Comparison of ENCODE assay signal across 27 cellular contexts in genomic region chr20:2816030-2816582, GRCh38. TPM values are rescaled to one million over a fixed set of nuclear protein-coding genes. Genes with fewer than 3 reads are reported as not detected.
A peak's percentile ranks its signal among the peaks of the same experiment; 100 is the strongest.
DNase-seq lines count a peak whose midpoint lies in the region; ATAC-seq, FAIRE-seq and TF ChIP-seq lines count a peak whose summit lies in the region.
"Had no signal": no experiment of that assay in that cellular context is flagged by ENCODE, and none has a peak within 500 bp of the region (broad histone marks: within the 10 kb centered on the region; RNA-seq: fewer than 3 reads in every experiment).

TMEM239 (plus strand) TSS chr20:2816364; CDS start chr20:2816555, 191 bp downstream.

- no peak for TF ChIP-seq EP300 in A549 (IDR thresholded peaks at IDR 0.05)

- no peaks in the 10 kb centered on the region for H3K36me3 Mint-ChIP-seq in CD4-positive, CD25-positive, alpha-beta regulatory T cell
- peaks cover 14% of the 10 kb centered on the region for H3K36me3 Mint-ChIP-seq in nephron progenitor cell (ENCODE audit: low read depth)
- H3K36me3 Mint-ChIP-seq: IgD-negative memory B cell had no signal

- peaks cover 22% of the 10 kb centered on the region for H3K9me3 ChIP-seq in A549
- peaks cover 0 to 9% of the 10 kb centered on the region in 2 experiments for H3K9me3 ChIP-seq in CD4-positive, CD25-positive, alpha-beta regulatory T cell (ENCODE audit: control insufficient read depth in 2 of 2, low read length in 2 of 2)
- peaks cover 6% of the 10 kb centered on the region for H3K9me3 ChIP-seq in lower lobe of right lung
- H3K9me3 ChIP-seq: suprapubic skin had no signal

- TF ChIP-seq POLR2A in A549 (IDR thresholded peaks at IDR 0.05; ENCODE audit: low read length) (no peak), GM12891 (IDR thresholded peaks at IDR 0.05; ENCODE audit: low read depth, low read length) (no peak)

- peak within 1 kb of the TSS; percentile 27 to 71; a peak in 5 of 6 replicates for H3K27ac ChIP-seq in A549
- H3K27ac ChIP-seq in CD4-positive, CD25-positive, alpha-beta regulatory T cell (ENCODE audit: insufficient read depth, low read length, poor library complexity, severe bottlenecking) = no peak within 1 kb of the TSS
- peak within 1 kb of the TSS; percentile 17 for H3K27ac ChIP-seq in adipose tissue (ENCODE audit: low read depth, low read length)
- H3K27ac ChIP-seq in lower lobe of right lung = no peak within 1 kb of the TSS
- H3K27ac ChIP-seq: foreskin keratinocyte, HL-60, suprapubic skin had no signal

- no peak for DNase-seq in A549 (ENCODE audit: low read depth in 1 of 2, low spot score in 1 of 2)
- DNase-seq in CD4-positive, CD25-positive, alpha-beta regulatory T cell = no peak
- DNase-seq in nephron progenitor cell = no peak
- DNase-seq in lower lobe of right lung = no peak
- DNase-seq in C1 segment of cervical spinal cord (lab: John Stamatoyannopoulos, UW) = no peak
- no peak for DNase-seq in Ammon's horn (ENCODE audit: low spot score)
- no peak for DNase-seq in GM12891 (ENCODE audit: insufficient read length, low spot score)
- DNase-seq: activated CD4-positive, alpha-beta T cell treated with anti-CD3 and anti-CD28 coated beads, Interleukin-2, amount 50 U/mL, for 4 hours; activated T-cell treated with anti-CD3 and anti-CD28 coated beads, Interleukin-2, amount 50 U/mL, for 24 hours; brain microvascular endothelial cell; dermis blood vessel endothelial cell; EL; foreskin keratinocyte; kidney glomerular epithelial cell; MV-4-11; natural killer cell; NCI-H187 treated with DMSO at 0.1 percent for 48 hours; NCI-H446; stimulated activated CD4-positive, alpha-beta T cell treated with anti-CD3 and anti-CD28 coated beads, Interleukin-12 subunit alpha, Interleukin-12 subunit beta, amount 100 ng/mL, for 4 hours; stimulated activated CD8-positive, alpha-beta memory T cell treated with anti-CD3 and anti-CD28 coated beads, Interleukin-4, amount 100 ng/mL, for 48 hours; T-helper 1 cell had no signal

- FAIRE-seq in A549 (lab: Jason Lieb, UNC) (no peak), GM12891 (lab: Jason Lieb, UNC) (no peak)

- POLR2A ChIA-PET in A549 (lab: Yijun Ruan, JAX) = no interaction called here

- H3K4me1 Mint-ChIP-seq in CD4-positive, CD25-positive, alpha-beta regulatory T cell = peaks cover 0 to 9% (median 4%) of the 10 kb centered on the region in 4 donors
- peaks cover 35% of the 10 kb centered on the region for H3K4me1 Mint-ChIP-seq in nephron progenitor cell

- ATAC-seq in A549 (peak in 1 of 2 experiments; percentile 5; a peak in 1 of 6 replicates), lower lobe of right lung (no peak)
- ATAC-seq in CD4-positive, CD25-positive, alpha-beta regulatory T cell (ENCODE audit: low read depth in 2 of 2) = no peak

- H3K36me3 ChIP-seq in CD4-positive, CD25-positive, alpha-beta regulatory T cell (ENCODE audit: control insufficient read depth, insufficient read depth, low read length) = no peaks in the 10 kb centered on the region
- no peaks in the 10 kb centered on the region for H3K36me3 ChIP-seq in lower lobe of right lung
- H3K36me3 ChIP-seq: brain microvascular endothelial cell, suprapubic skin had no signal

- no peak for TF ChIP-seq RAD21 in A549 (conservative IDR thresholded peaks at IDR 0.05 in 1 of 2, IDR thresholded peaks at IDR 0.05 in 1 of 2)

- intact Hi-C loops in lower lobe of right lung (cut with DNase I) = no loop called here

- peaks cover 13% of the 10 kb centered on the region for H3K27me3 ChIP-seq in CD4-positive, CD25-positive, alpha-beta regulatory T cell (ENCODE audit: control insufficient read depth, insufficient read depth, low read length)
- peaks cover 19% of the 10 kb centered on the region for H3K27me3 ChIP-seq in lower lobe of right lung (ENCODE audit: low read depth)

- peak within 1 kb of the TSS in 1 of 4 donors; percentile 13 for H3K4me3 Mint-ChIP-seq in CD4-positive, CD25-positive, alpha-beta regulatory T cell
- H3K4me3 Mint-ChIP-seq in nephron progenitor cell = no peak within 1 kb of the TSS
- H3K4me3 Mint-ChIP-seq: activated naive CD8-positive, alpha-beta T cell; activated T-cell treated with anti-CD3 and anti-CD28 coated beads, Interleukin-2, amount 50 U/mL, for 24 hours; IgD-negative memory B cell; natural killer cell had no signal

- H3K4me1 ChIP-seq in A549 = peaks cover 20% of the 10 kb centered on the region
- peaks cover 3% of the 10 kb centered on the region for H3K4me1 ChIP-seq in CD4-positive, CD25-positive, alpha-beta regulatory T cell (ENCODE audit: control insufficient read depth, insufficient read depth, low read length, poor library complexity, severe bottlenecking)
- no peaks in the 10 kb centered on the region for H3K4me1 ChIP-seq in lower lobe of right lung

- H3K27ac Mint-ChIP-seq in CD4-positive, CD25-positive, alpha-beta regulatory T cell = peak within 1 kb of the TSS in 2 of 3 donors; percentile 26 to 54
- peak within 1 kb of the TSS; percentile 90 for H3K27ac Mint-ChIP-seq in nephron progenitor cell
- H3K27ac Mint-ChIP-seq: activated naive CD8-positive, alpha-beta T cell; activated T-cell treated with anti-CD3 and anti-CD28 coated beads, Interleukin-2, amount 50 U/mL, for 24 hours; natural killer cell; progenitor cell of endocrine pancreas had no signal

- TF ChIP-seq CTCF in A549 (IDR thresholded peaks at IDR 0.05) = no peak
- no peak for TF ChIP-seq CTCF in nephron progenitor cell (IDR thresholded peaks at IDR 0.05)
- TF ChIP-seq CTCF in lower lobe of right lung (IDR thresholded peaks at IDR 0.05) = no peak

- H3K27me3 Mint-ChIP-seq in CD4-positive, CD25-positive, alpha-beta regulatory T cell = peaks cover 60% of the 10 kb centered on the region
- H3K27me3 Mint-ChIP-seq in nephron progenitor cell (ENCODE audit: low read depth, poor library complexity) = peaks cover 34% of the 10 kb centered on the region

- 68% methylated on average over 9 of the region's 10 CpGs for WGBS in A549 (ENCODE audit: missing lambda C conversion rate)
- WGBS in adipose tissue, 3 donors = 62 to 86% (median 65%) methylated on average over 7 to 10 of the region's 10 CpGs

- CTCF ChIA-PET in A549 (lab: Yijun Ruan, JAX) = interaction anchor here (2.0 kb wide), 1 partner anchor 23 kb away, joined by 5 read pairs; no protein-coding TSS in a partner anchor

- peak within 1 kb of the TSS; percentile 66 for H3K4me2 ChIP-seq in A549

- H3K4me3 ChIP-seq in A549 (no peak within 1 kb of the TSS), lower lobe of right lung (no peak within 1 kb of the TSS)
- no peak within 1 kb of the TSS for H3K4me3 ChIP-seq in CD4-positive, CD25-positive, alpha-beta regulatory T cell (ENCODE audit: low read depth, low read length)
- H3K4me3 ChIP-seq: suprapubic skin had no signal

- peaks cover 0 to 10% (median 2%) of the 10 kb centered on the region in 7 donors for H3K9me3 Mint-ChIP-seq in CD4-positive, CD25-positive, alpha-beta regulatory T cell
- H3K9me3 Mint-ChIP-seq in nephron progenitor cell = peaks cover 25% of the 10 kb centered on the region

TF ChIP-seq in A549, 52 proteins besides CTCF, POLR2A, EP300 and RAD21 (continues in another document):
- TF ChIP-seq FOXS1 (CRISPR knock-in tag; IDR thresholded peaks at IDR 0.05) (no peak), MYC (IDR thresholded peaks at IDR 0.05; ENCODE audit: borderline replicate concordance, low read length) (no peak), KDM1A (IDR thresholded peaks at IDR 0.05; ENCODE audit: low read depth) (no peak)

TF ChIP-seq in GM12891, 5 proteins besides CTCF, POLR2A, EP300 and RAD21:
- TF ChIP-seq POLR2AphosphoS5 (IDR thresholded peaks at IDR 0.05; ENCODE audit: low read depth, low read length) (no peak), POU2F2 (IDR thresholded peaks at IDR 0.05; ENCODE audit: low read depth, low read length) (no peak), PAX5 (IDR thresholded peaks at IDR 0.05; ENCODE audit: insufficient read depth, low read length, severe bottlenecking) (no peak), SPI1 (IDR thresholded peaks at IDR 0.05; ENCODE audit: low read depth, low read length) (no peak), TAF1 (IDR thresholded peaks at IDR 0.05; ENCODE audit: low read depth, low read length) (no peak)

RNA-seq across cellular contexts. Expression of gene TMEM239, which starts in this region (rescaled TPM):
- polyA plus RNA-seq in A549 (2011; rRNA removed) (not detected in 2 replicates), A549 (2017; fragmentation: RNase III; extraction: RNeasy Plus Mini Kit Qiagen cat#74134 plus additional on column Dnase treatment) (not detected in 3 replicates), adipose tissue (not detected)
- 0.10 TPM in 1 of 2 replicates, not detected in the other for polyA plus RNA-seq in A549 (2012; cell fraction: cytosol; rRNA removed)
- polyA plus RNA-seq in A549 (2012; cell fraction: nucleus; rRNA removed) = 0.19 and 1.1 TPM in 2 replicates
- not detected in 2 replicates for polyA minus RNA-seq in A549 (2011; rRNA and poly(A)+ RNA removed)
- total RNA-seq in CD4-positive, CD25-positive, alpha-beta regulatory T cell = not detected
- not detected for polyA plus RNA-seq in CD4-positive, CD25-positive, alpha-beta regulatory T cell
- total RNA-seq in lower lobe of right lung = not detected
- not detected for polyA plus RNA-seq in GM12891 (2012; ENCODE audit: low read depth, missing spikeins)
- total RNA-seq: dermis blood vessel endothelial cell, foreskin keratinocyte, natural killer cell, progenitor cell of endocrine pancreas had no signal
- polyA plus RNA-seq: foreskin keratinocyte, IgD-negative memory B cell had no signal

Comparison
In these comparisons a context has a peak if more than half of its experiments do, and no peak if none do; other contexts are left out.
1. H3K27ac ChIP-seq: peak in A549 (2 of 2) and adipose tissue (single experiment); none in CD4-positive, CD25-positive, alpha-beta regulatory T cell (single experiment) and lower lobe of right lung (single experiment).